8 cellular contexts compared by ENCODE assay signal in genomic region chr9:16871358-16872151, GRCh38. TPM values are rescaled to one million over a fixed set of nuclear protein-coding genes. Genes with fewer than 3 reads are reported as not detected.
DNase-seq lines count a peak whose midpoint lies in the region; ATAC-seq and TF ChIP-seq lines count a peak whose summit lies in the region.

No MANE protein-coding gene starts in this region.

- no peak for TF ChIP-seq CTCF in mucosa of descending colon (IDR thresholded peaks at IDR 0.05)

- DNase-seq in activated CD4-positive, alpha-beta T cell treated with anti-CD3 and anti-CD28 coated beads for 48 hours = peak; percentile 18
- no peak for DNase-seq in activated CD4-positive, alpha-beta T cell treated with anti-CD3 and anti-CD28 coated beads, Interleukin-2, amount 10 ng/mL, durations not matched to agents 24 days and 14 days
- peak; percentile 65 to 78 for DNase-seq in SJCRH30
- DNase-seq in mucosa of descending colon = peak; percentile 38 to 57 (median 52)
- DNase-seq in ureter (ENCODE audit: low spot score) = peak; percentile 56
- DNase-seq in stimulated activated CD4-positive, alpha-beta T cell treated with anti-CD3 and anti-CD28 coated beads, Interleukin-4, amount 100 ng/mL, for 4 hours = no peak
- no peak for DNase-seq in activated gamma-delta T cell treated with Interleukin-2 at 50 U/mL for 16 hours

- H3K27ac ChIP-seq in SJCRH30 = peak overlapping the region; percentile 95
- peak overlapping the region; percentile 82 to 89 for H3K27ac ChIP-seq in esophagus (ENCODE audit: low read depth in 2 of 2, low read length in 1 of 2)

- H3K4me3 ChIP-seq in SJCRH30 = peak overlapping the region; percentile 91
- peak overlapping the region; percentile 56 to 69 for H3K4me3 ChIP-seq in esophagus (ENCODE audit: low read depth in 1 of 2, low read length in 2 of 2)
- peak overlapping the region; percentile 14 for H3K4me3 ChIP-seq in mucosa of descending colon

- H3K27me3 ChIP-seq in SJCRH30 (no peaks in the 10 kb centered on the region), esophagus (ENCODE audit: control insufficient read depth in 1 of 2, insufficient read depth in 2 of 2, low read length in 2 of 2) (no peaks in the 10 kb centered on the region)

- H3K36me3 ChIP-seq in SJCRH30 = no peaks in the 10 kb centered on the region
- H3K36me3 ChIP-seq in esophagus (ENCODE audit: control insufficient read depth in 2 of 2, insufficient read depth in 2 of 2, low read length in 1 of 2) = no peaks in the 10 kb centered on the region
- H3K36me3 ChIP-seq in mucosa of descending colon (ENCODE audit: low read depth) = no peaks in the 10 kb centered on the region

- peaks cover 37% of the 10 kb centered on the region for H3K27me3 Mint-ChIP-seq in activated CD4-positive, alpha-beta T cell treated with anti-CD3 and anti-CD28 coated beads, Interleukin-2, amount 10 ng/mL, durations not matched to agents 24 days and 14 days

- no peak overlapping the region for H3K4me3 Mint-ChIP-seq in activated CD4-positive, alpha-beta T cell treated with anti-CD3 and anti-CD28 coated beads, Interleukin-2, amount 10 ng/mL, durations not matched to agents 24 days and 14 days

- WGBS in esophagus, 2 donors = 1% methylated on average over 52 to 62 of the region's 62 CpGs

- H3K4me1 Mint-ChIP-seq in activated CD4-positive, alpha-beta T cell treated with anti-CD3 and anti-CD28 coated beads, Interleukin-2, amount 10 ng/mL, durations not matched to agents 24 days and 14 days = peaks cover 2% of the 10 kb centered on the region

- H3K9me3 ChIP-seq in SJCRH30 (replicated peaks) (no peaks in the 10 kb centered on the region), esophagus (ENCODE audit: control insufficient read depth in 2 of 2, insufficient read depth in 1 of 2, low read depth in 1 of 2, low read length in 1 of 2) (no peaks in the 10 kb centered on the region), mucosa of descending colon (no peaks in the 10 kb centered on the region)

- peaks cover 13% of the 10 kb centered on the region for H3K4me1 ChIP-seq in SJCRH30
- H3K4me1 ChIP-seq in esophagus (ENCODE audit: control insufficient read depth in 2 of 2, insufficient read depth in 2 of 2, low read length in 1 of 2) = no peaks in the 10 kb centered on the region
- peaks cover 10% of the 10 kb centered on the region for H3K4me1 ChIP-seq in mucosa of descending colon (ENCODE audit: low read depth)

- peak; percentile 52 for ATAC-seq in mucosa of descending colon

- peaks cover 1% of the 10 kb centered on the region for H3K36me3 Mint-ChIP-seq in activated CD4-positive, alpha-beta T cell treated with anti-CD3 and anti-CD28 coated beads, Interleukin-2, amount 10 ng/mL, durations not matched to agents 24 days and 14 days (ENCODE audit: low read depth)

- H3K27ac Mint-ChIP-seq in activated CD4-positive, alpha-beta T cell treated with anti-CD3 and anti-CD28 coated beads, Interleukin-2, amount 10 ng/mL, durations not matched to agents 24 days and 14 days = no peak overlapping the region

- H3K9me3 Mint-ChIP-seq in activated CD4-positive, alpha-beta T cell treated with anti-CD3 and anti-CD28 coated beads, Interleukin-2, amount 10 ng/mL, durations not matched to agents 24 days and 14 days = no peaks in the 10 kb centered on the region

- intact Hi-C loops in activated CD4-positive, alpha-beta T cell treated with anti-CD3 and anti-CD28 coated beads, Interleukin-2, amount 10 ng/mL, durations not matched to agents 24 days and 14 days (cut with micrococcal nuclease) = no loop called here
- intact Hi-C loops in mucosa of descending colon (cut with DNase I, micrococcal nuclease) = no loop called here

RNA-seq across cellular contexts. Expression of gene BNC2, which starts 1.1 kb away (rescaled TPM):
- not detected in 2 replicates for total RNA-seq in activated CD4-positive, alpha-beta T cell treated with anti-CD3 and anti-CD28 coated beads, Interleukin-2, amount 10 ng/mL, durations not matched to agents 24 days and 14 days
- total RNA-seq in SJCRH30 (2014; rRNA removed; shearing (Covaris generic)) = 13.1 and 16.1 TPM in 2 replicates
- polyA plus RNA-seq in esophagus = 1 to 10 TPM; 1.1 to 1.6 TPM
- 100 to 1,000 TPM in 1 of 3 donors, 10 to 100 TPM in 1, 1 to 10 TPM in 1; 8.2 to 192 (median 12.0) TPM for total RNA-seq in mucosa of descending colon
- total RNA-seq in ureter = 21.5 TPM

Comparison
In these comparisons a context has a peak if more than half of its experiments do, and no peak if none do; other contexts are left out.
1. DNase-seq: peak in activated CD4-positive, alpha-beta T cell treated with anti-CD3 and anti-CD28 coated beads for 48 hours (single experiment), SJCRH30 (2 of 2), mucosa of descending colon (3 of 3) and ureter (single experiment); none in activated CD4-positive, alpha-beta T cell treated with anti-CD3 and anti-CD28 coated beads, Interleukin-2, amount 10 ng/mL, durations not matched to agents 24 days and 14 days (single experiment), stimulated activated CD4-positive, alpha-beta T cell treated with anti-CD3 and anti-CD28 coated beads, Interleukin-4, amount 100 ng/mL, for 4 hours (0 of 2) and activated gamma-delta T cell treated with Interleukin-2 at 50 U/mL for 16 hours (single experiment).
2. H3K4me3 ChIP-seq: peak in every context shown above with its lines; median percentile 91 in SJCRH30; 62 in esophagus; 14 in mucosa of descending colon.